In the genomic region with DNA sequence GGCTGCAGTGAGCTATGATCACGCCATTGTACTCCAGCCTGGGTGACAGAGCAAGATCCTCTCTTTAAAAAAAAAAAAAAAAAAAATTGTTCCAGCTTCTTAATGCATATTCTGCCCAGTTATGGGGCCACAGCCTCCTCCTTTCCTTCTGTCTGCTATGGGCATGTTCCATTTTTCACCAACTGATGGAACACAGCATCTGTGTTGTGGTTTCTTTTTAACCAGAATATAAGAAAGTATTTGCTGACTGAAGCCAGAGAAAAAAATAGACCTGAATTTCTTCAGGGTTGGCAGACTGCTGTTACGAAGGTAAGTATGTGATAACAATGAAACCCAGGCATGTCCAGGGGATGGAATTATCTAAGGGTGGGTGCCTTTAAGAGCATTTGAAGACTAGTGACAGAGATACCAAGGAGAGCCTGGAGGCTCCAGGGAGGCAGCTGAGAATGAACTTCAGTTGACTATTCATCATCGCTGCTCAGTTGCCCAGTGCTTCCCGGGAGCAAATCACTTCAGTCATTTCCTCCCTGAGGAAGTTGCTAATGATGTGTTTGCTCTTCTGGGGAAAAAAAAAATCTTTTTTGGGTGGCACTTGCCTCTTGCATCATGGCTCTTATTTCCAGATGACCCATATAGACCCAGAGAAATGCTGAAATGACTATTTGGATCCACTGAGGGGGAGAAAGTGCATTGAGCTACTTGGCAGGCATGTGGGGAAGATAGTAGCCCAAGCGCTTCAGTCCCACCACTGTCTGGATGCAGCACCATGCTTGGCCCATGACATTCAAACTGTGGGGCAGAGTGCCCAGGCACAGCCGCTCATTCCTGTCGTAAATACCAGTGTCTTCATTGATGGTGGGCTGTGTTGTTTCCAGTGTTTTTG, we compare ENCODE assay signal across 12 cellular contexts.
"Had no signal": no experiment of that assay in that cellular context is flagged by ENCODE, and none has a peak within 500 bp of the region (broad histone marks: within the 10 kb centered on the region; RNA-seq: fewer than 3 reads in every experiment).

No MANE protein-coding gene starts in this region.

- ATAC-seq: effector memory CD8-positive, alpha-beta T cell had no signal

- H3K27me3 ChIP-seq: neural progenitor cell, pancreas had no signal

- H3K27ac ChIP-seq: neural progenitor cell, pancreas, WERI-Rb-1 had no signal

- H3K9me3 ChIP-seq: pancreas had no signal

- DNase-seq: activated CD4-positive, alpha-beta T cell treated with anti-CD3 and anti-CD28 coated beads for 48 hours; activated gamma-delta T cell; activated naive CD8-positive, alpha-beta T cell treated with anti-CD3 and anti-CD28 coated beads, Interleukin-2, amount 10 ng/mL, durations not matched to agents 7 days and 5 days; cerebellar nuclear complex; effector memory CD8-positive, alpha-beta T cell; erythroblast; hippocampal formation; pancreas; small intestine; T1000; WERI-Rb-1 had no signal

- H3K4me3 ChIP-seq: neural progenitor cell, pancreas had no signal

- H3K9ac ChIP-seq: neural progenitor cell had no signal

- H3K36me3 ChIP-seq: WERI-Rb-1 had no signal

- H2AFZ ChIP-seq: neural progenitor cell had no signal

- H3K4me1 ChIP-seq: neural progenitor cell, pancreas had no signal

- H3K4me2 ChIP-seq: neural progenitor cell had no signal
